1 cellular context compared by ENCODE assay signal in the genomic region with DNA sequence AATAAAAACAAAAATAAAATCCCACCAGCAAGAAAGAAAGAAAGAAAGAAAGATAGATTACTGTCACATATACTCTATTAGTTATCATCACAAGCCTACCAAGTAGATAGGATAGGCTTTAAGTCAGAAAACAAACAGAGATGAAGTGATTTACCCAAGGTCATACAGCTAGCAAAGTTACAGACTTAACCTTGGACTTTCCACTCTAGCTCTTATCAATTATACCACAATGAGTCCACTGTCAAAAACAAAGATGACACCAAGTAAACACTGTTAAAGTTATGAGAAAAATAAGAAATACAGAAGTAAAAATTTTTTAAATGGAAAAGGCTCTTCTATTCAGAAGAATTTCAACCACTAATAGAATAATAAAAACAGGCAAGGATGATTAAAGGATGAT.
TF ChIP-seq lines count a peak whose summit lies in the region.

No MANE protein-coding gene starts in this region.

TF ChIP-seq in HepG2, 621 proteins besides CTCF, POLR2A, EP300 and RAD21 (continued from another document and continues in another):
- TF ChIP-seq, protein P1, sequence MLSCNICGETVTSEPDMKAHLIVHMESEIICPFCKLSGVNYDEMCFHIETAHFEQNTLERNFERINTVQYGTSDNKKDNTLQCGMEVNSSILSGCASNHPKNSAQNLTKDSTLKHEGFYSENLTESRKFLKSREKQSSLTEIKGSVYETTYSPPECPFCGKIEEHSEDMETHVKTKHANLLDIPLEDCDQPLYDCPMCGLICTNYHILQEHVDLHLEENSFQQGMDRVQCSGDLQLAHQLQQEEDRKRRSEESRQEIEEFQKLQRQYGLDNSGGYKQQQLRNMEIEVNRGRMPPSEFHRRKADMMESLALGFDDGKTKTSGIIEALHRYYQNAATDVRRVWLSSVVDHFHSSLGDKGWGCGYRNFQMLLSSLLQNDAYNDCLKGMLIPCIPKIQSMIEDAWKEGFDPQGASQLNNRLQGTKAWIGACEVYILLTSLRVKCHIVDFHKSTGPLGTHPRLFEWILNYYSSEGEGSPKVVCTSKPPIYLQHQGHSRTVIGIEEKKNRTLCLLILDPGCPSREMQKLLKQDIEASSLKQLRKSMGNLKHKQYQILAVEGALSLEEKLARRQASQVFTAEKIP (CRISPR knock-in tag; IDR thresholded peaks at IDR 0.05; ENCODE audit: borderline replicate concordance), result no peak
- TF ChIP-seq RFX3 (CRISPR knock-in tag; IDR thresholded peaks at IDR 0.05) (no peak), HMG20A (CRISPR knock-in tag; IDR thresholded peaks at IDR 0.05; ENCODE audit: borderline replicate concordance) (peak; percentile 76; the same call in 1 of the 2 replicates), GPN1 (CRISPR knock-in tag; IDR thresholded peaks at IDR 0.05; ENCODE audit: borderline replicate concordance) (no peak), FOXA1 (IDR thresholded peaks at IDR 0.05) (no peak), FOXA1 (CRISPR knock-in tag; IDR thresholded peaks at IDR 0.05) (peak; percentile 43; the same call in 1 of the 2 replicates), ESRRA (CRISPR knock-in tag; IDR thresholded peaks at IDR 0.05; ENCODE audit: low read depth) (peak; percentile 80), ZBTB25 (CRISPR knock-in tag; IDR thresholded peaks at IDR 0.05) (no peak), SIN3A (IDR thresholded peaks at IDR 0.05; ENCODE audit: borderline replicate concordance, low read depth, low read length) (no peak), FOXJ3 (CRISPR knock-in tag; IDR thresholded peaks at IDR 0.05; ENCODE audit: borderline replicate concordance) (peak; percentile 46; the same call in 1 of the 2 replicates), HOXA5 (CRISPR knock-in tag; IDR thresholded peaks at IDR 0.05) (no peak), ZNF253 (CRISPR knock-in tag; IDR thresholded peaks at IDR 0.05; ENCODE audit: borderline replicate concordance) (no peak), ZNF264 (CRISPR knock-in tag; IDR thresholded peaks at IDR 0.05) (no peak), AHDC1 (CRISPR knock-in tag; IDR thresholded peaks at IDR 0.05; ENCODE audit: borderline replicate concordance) (peak; percentile 63; the same call in 1 of the 2 replicates), ZNF280D (CRISPR knock-in tag; IDR thresholded peaks at IDR 0.05) (no peak), RXRB (CRISPR knock-in tag; IDR thresholded peaks at IDR 0.05; ENCODE audit: borderline replicate concordance) (peak; percentile 56; the same call in 1 of the 2 replicates), ZNF644 (CRISPR knock-in tag; IDR thresholded peaks at IDR 0.05; ENCODE audit: low read depth) (0 out of 2 replicates have a peak, but pooled peaks have one; percentile 13), FOXC1 (CRISPR knock-in tag; IDR thresholded peaks at IDR 0.05; ENCODE audit: borderline replicate concordance) (no peak), ZNF75D (CRISPR knock-in tag; IDR thresholded peaks at IDR 0.05; ENCODE audit: borderline replicate concordance) (no peak), ZNF556 (CRISPR knock-in tag; IDR thresholded peaks at IDR 0.05; ENCODE audit: borderline replicate concordance) (no peak), MLLT10 (CRISPR knock-in tag; IDR thresholded peaks at IDR 0.05) (no peak), SMARCC2 (IDR thresholded peaks at IDR 0.05) (no peak), ZNF800 (CRISPR knock-in tag; IDR thresholded peaks at IDR 0.05) (no peak), ARID2 (CRISPR knock-in tag; IDR thresholded peaks at IDR 0.05; ENCODE audit: borderline replicate concordance) (no peak), FOSL1 (CRISPR knock-in tag; IDR thresholded peaks at IDR 0.05; ENCODE audit: borderline replicate concordance) (no peak), ZNF101 (CRISPR knock-in tag; IDR thresholded peaks at IDR 0.05; ENCODE audit: borderline replicate concordance, low read depth) (no peak), GATAD2A (CRISPR knock-in tag; IDR thresholded peaks at IDR 0.05) (peak; percentile 77), PHF20 (CRISPR knock-in tag; IDR thresholded peaks at IDR 0.05) (no peak), THAP11 (CRISPR knock-in tag; IDR thresholded peaks at IDR 0.05) (peak; percentile 53), RCOR2 (CRISPR knock-in tag; IDR thresholded peaks at IDR 0.05) (peak; percentile 36; the same call in 1 of the 2 replicates), CSRNP2 (CRISPR knock-in tag; conservative IDR thresholded peaks at IDR 0.05; ENCODE audit: low read depth) (no peak), GATAD1 (CRISPR knock-in tag; IDR thresholded peaks at IDR 0.05) (0 out of 2 replicates have a peak, but pooled peaks have one; percentile 27), ELK4 (CRISPR knock-in tag; IDR thresholded peaks at IDR 0.05; ENCODE audit: borderline replicate concordance) (no peak), ZNF441 (CRISPR knock-in tag; IDR thresholded peaks at IDR 0.05; ENCODE audit: borderline replicate concordance) (no peak), FOXA3 (CRISPR knock-in tag; IDR thresholded peaks at IDR 0.05) (peak; percentile 76)
- TF ChIP-seq, protein P2, sequence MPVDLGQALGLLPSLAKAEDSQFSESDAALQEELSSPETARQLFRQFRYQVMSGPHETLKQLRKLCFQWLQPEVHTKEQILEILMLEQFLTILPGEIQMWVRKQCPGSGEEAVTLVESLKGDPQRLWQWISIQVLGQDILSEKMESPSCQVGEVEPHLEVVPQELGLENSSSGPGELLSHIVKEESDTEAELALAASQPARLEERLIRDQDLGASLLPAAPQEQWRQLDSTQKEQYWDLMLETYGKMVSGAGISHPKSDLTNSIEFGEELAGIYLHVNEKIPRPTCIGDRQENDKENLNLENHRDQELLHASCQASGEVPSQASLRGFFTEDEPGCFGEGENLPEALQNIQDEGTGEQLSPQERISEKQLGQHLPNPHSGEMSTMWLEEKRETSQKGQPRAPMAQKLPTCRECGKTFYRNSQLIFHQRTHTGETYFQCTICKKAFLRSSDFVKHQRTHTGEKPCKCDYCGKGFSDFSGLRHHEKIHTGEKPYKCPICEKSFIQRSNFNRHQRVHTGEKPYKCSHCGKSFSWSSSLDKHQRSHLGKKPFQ (CRISPR knock-in tag; IDR thresholded peaks at IDR 0.05; ENCODE audit: insufficient replicate concordance), result no peak
- TF ChIP-seq, protein P3, sequence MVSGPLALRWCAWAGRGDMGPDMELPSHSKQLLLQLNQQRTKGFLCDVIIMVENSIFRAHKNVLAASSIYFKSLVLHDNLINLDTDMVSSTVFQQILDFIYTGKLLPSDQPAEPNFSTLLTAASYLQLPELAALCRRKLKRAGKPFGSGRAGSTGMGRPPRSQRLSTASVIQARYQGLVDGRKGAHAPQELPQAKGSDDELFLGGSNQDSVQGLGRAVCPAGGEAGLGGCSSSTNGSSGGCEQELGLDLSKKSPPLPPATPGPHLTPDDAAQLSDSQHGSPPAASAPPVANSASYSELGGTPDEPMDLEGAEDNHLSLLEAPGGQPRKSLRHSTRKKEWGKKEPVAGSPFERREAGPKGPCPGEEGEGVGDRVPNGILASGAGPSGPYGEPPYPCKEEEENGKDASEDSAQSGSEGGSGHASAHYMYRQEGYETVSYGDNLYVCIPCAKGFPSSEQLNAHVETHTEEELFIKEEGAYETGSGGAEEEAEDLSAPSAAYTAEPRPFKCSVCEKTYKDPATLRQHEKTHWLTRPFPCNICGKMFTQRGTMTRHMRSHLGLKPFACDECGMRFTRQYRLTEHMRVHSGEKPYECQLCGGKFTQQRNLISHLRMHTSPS (CRISPR knock-in tag; IDR thresholded peaks at IDR 0.05; ENCODE audit: low read depth), result no peak
